Comparison of ENCODE assay signal across 8 cellular contexts in genomic region chr10:89700914-89701237, GRCh38. TPM values are rescaled to one million over a fixed set of nuclear protein-coding genes. Genes with fewer than 3 reads are reported as not detected.
DNase-seq lines count a peak whose midpoint lies in the region; ATAC-seq and TF ChIP-seq lines count a peak whose summit lies in the region.

No MANE protein-coding gene starts in this region.

- H3K27ac ChIP-seq in AG04450 (ENCODE audit: low read depth, low read length) (peak overlapping the region; percentile 75), coronary artery (peak overlapping the region; percentile 23 to 93)
- peak overlapping the region; percentile 76 for H3K27ac ChIP-seq in naive thymus-derived CD4-positive, alpha-beta T cell (ENCODE audit: low read depth, low read length)

- H3K36me3 Mint-ChIP-seq in naive thymus-derived CD4-positive, alpha-beta T cell: peaks cover 0 to 14% (median 0%) of the 10 kb centered on the region in 5 donors

- no peak for TF ChIP-seq CTCF in AG04450 (IDR thresholded peaks at IDR 0.05; ENCODE audit: low read depth, low read length)
- no peak for TF ChIP-seq CTCF in LNCaP clone FGC (IDR thresholded peaks at IDR 0.05; ENCODE audit: control insufficient read depth, extremely low read depth, insufficient read depth)
- no peak for TF ChIP-seq CTCF in coronary artery (IDR thresholded peaks at IDR 0.05)

- H3K36me3 ChIP-seq in naive thymus-derived CD4-positive, alpha-beta T cell (ENCODE audit: control insufficient read depth in 2 of 3, insufficient read depth in 3 of 3, low read length in 3 of 3): no peaks in the 10 kb centered on the region

- H3K4me3 ChIP-seq in AG04450 (ENCODE audit: low read depth, low read length) (peak overlapping the region; percentile 84), LNCaP clone FGC (ENCODE audit: low read depth, low read length) (peak overlapping the region; percentile 77), coronary artery (peak overlapping the region; percentile 83)
- peak overlapping the region; percentile 92 for H3K4me3 ChIP-seq in naive thymus-derived CD4-positive, alpha-beta T cell (ENCODE audit: low read length)

- ATAC-seq in naive thymus-derived CD4-positive, alpha-beta T cell: no peak
- ATAC-seq in HG02759 (IDR thresholded peaks at IDR 0.05; ENCODE audit: unreplicated experiment) (no peak), HG03571 (IDR thresholded peaks at IDR 0.05; ENCODE audit: unreplicated experiment) (no peak)

- no peaks in the 10 kb centered on the region for H3K9me3 ChIP-seq in AG04450 (ENCODE audit: control insufficient read depth, insufficient read depth, low read length)
- H3K9me3 ChIP-seq in naive thymus-derived CD4-positive, alpha-beta T cell (ENCODE audit: control insufficient read depth in 2 of 3, low read length in 3 of 3): no peaks in the 10 kb centered on the region

- peak overlapping the region; percentile 94 to 100 (median 98) for H3K4me3 Mint-ChIP-seq in naive thymus-derived CD4-positive, alpha-beta T cell

- no peaks in the 10 kb centered on the region for H3K27me3 Mint-ChIP-seq in naive thymus-derived CD4-positive, alpha-beta T cell

- intact Hi-C loops in naive thymus-derived CD4-positive, alpha-beta T cell (cut with micrococcal nuclease): loop anchor here (1.0 to 10.0 kb wide), 26 partner anchors 38 to 1884 kb away; partner anchors contain the start of genes ATAD1 (in 2 of the 2), IFIT5 (in 2 of the 2), RPP30 (in 2 of the 2) and FAS (in 1 of the 2)
- intact Hi-C loops in head of caudate nucleus (cut with DNase I): loop anchor here (2.0 kb wide), 1 partner anchor 56 kb away; the partner anchor contains the start of gene PANK1

- DNase-seq in AG04450 (ENCODE audit: low read depth, low spot score) (no peak), LNCaP clone FGC (ENCODE audit: low read depth) (no peak), coronary artery (ENCODE audit: low spot score) (no peak), head of caudate nucleus (no peak)
- DNase-seq in naive thymus-derived CD4-positive, alpha-beta T cell: no peak
- no peak for DNase-seq in stimulated activated naive CD4-positive, alpha-beta T cell (lab: John Stamatoyannopoulos, UW)

- POLR2A ChIA-PET in AG04450 (lab: Yijun Ruan, JAX): interaction anchor here (1.4 to 1.7 kb wide), 2 partner anchors 42 to 57 kb away, joined by 5 to 34 read pairs; no protein-coding TSS in a partner anchor
- POLR2A ChIA-PET in naive thymus-derived CD4-positive, alpha-beta T cell (lab: Charles Lee): interaction anchor here (0.6 to 1.7 kb wide), 10 partner anchors 11 to 878 kb away, joined by 3 to 13 read pairs (median 4); partner anchors contain the start of genes FAS, IFIT5 and LIPA

- H3K4me1 ChIP-seq in naive thymus-derived CD4-positive, alpha-beta T cell (ENCODE audit: control insufficient read depth in 2 of 2, insufficient read depth in 2 of 2, low read length in 2 of 2): peaks cover 8 to 11% of the 10 kb centered on the region in 2 donors

- CTCF ChIA-PET in AG04450 (lab: Charles Lee): interaction anchor here (0.8 to 1.0 kb wide), 3 partner anchors 10 to 136 kb away, joined by 3 to 9 read pairs (median 4); no protein-coding TSS in a partner anchor
- CTCF ChIA-PET in naive thymus-derived CD4-positive, alpha-beta T cell (lab: Charles Lee): interaction anchor here (0.6 kb wide), 1 partner anchor 1164 kb away, joined by 3 read pairs; no protein-coding TSS in a partner anchor

- H3K9me3 Mint-ChIP-seq in naive thymus-derived CD4-positive, alpha-beta T cell: peaks cover 0 to 2% (median 0%) of the 10 kb centered on the region in 11 donors

- H3K27ac Mint-ChIP-seq in naive thymus-derived CD4-positive, alpha-beta T cell: peak overlapping the region; percentile 93 to 99 (median 97)

- H3K27me3 ChIP-seq in AG04450 (ENCODE audit: control insufficient read depth, insufficient read depth, low read length): no peaks in the 10 kb centered on the region
- H3K27me3 ChIP-seq in naive thymus-derived CD4-positive, alpha-beta T cell (ENCODE audit: control insufficient read depth in 2 of 2, insufficient read depth in 2 of 2, low read length in 2 of 2): no peaks in the 10 kb centered on the region

- H3K4me1 Mint-ChIP-seq in naive thymus-derived CD4-positive, alpha-beta T cell: peaks cover 16 to 45% (median 36%) of the 10 kb centered on the region in 7 donors

RNA-seq across cellular contexts. Expression of gene KIF20B, which starts 0.5 kb away (rescaled TPM):
- 2.4 and 4.5 TPM in 2 replicates for polyA plus RNA-seq in AG04450 (2011; rRNA removed)
- polyA minus RNA-seq in AG04450 (2011; rRNA and poly(A)+ RNA removed): 1.7 and 5.8 TPM in 2 replicates
- total RNA-seq in naive thymus-derived CD4-positive, alpha-beta T cell: 10 to 100 TPM; 14.5 to 49.0 (median 19.3) TPM
- polyA plus RNA-seq in naive thymus-derived CD4-positive, alpha-beta T cell: 10 to 100 TPM; 21.0 to 25.6 TPM

RNA-seq across cellular contexts. Expression of gene PANK1, which starts 55.8 kb away (rescaled TPM):
- polyA plus RNA-seq in AG04450 (2011; rRNA removed): 6.9 and 9.2 TPM in 2 replicates
- 8.3 and 12.0 TPM in 2 replicates for polyA minus RNA-seq in AG04450 (2011; rRNA and poly(A)+ RNA removed)
- 1 to 10 TPM in 2 of 5 experiments, under 1 TPM in 3; 0.49 to 5.9 (median 0.98) TPM for total RNA-seq in naive thymus-derived CD4-positive, alpha-beta T cell
- polyA plus RNA-seq in naive thymus-derived CD4-positive, alpha-beta T cell: under 1 TPM; 0.24 to 0.95 TPM
